In the genomic region with DNA sequence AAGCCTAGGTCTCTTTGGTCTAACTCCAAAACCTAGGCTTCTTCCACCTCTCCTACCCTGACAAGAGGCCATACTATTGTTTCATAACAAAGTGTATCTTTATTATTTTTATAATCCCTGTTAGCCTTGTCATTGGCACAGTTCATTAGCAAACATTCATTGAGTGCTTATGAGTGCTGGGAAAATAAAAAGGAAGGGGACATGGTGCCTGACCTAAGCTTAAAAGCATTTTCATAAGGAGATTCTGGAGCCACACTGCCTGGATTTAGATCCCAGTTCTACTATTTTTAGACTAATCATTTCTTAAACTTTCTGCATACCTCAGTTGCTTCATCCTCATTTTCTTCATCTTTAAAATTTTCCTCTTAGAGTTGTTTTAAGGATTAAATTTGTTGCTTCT, we compare ENCODE assay signal across 11 cellular contexts.
DNase-seq lines count a peak whose midpoint lies in the region; ATAC-seq and TF ChIP-seq lines count a peak whose summit lies in the region.
"Had no signal": no experiment of that assay in that cellular context is flagged by ENCODE, and none has a peak within 500 bp of the region (broad histone marks: within the 10 kb centered on the region; RNA-seq: fewer than 3 reads in every experiment).

No MANE protein-coding gene starts in this region.

- no peak for DNase-seq in activated T-cell treated with anti-CD3 and anti-CD28 coated beads, Interleukin-2, amount 50 U/mL, for 4 hours
- DNase-seq in activated T-cell treated with anti-CD3 and anti-CD28 coated beads for 4 hours = no peak
- no peak for DNase-seq in breast epithelium (ENCODE audit: low spot score in 2 of 2)
- DNase-seq in stimulated activated naive B cell treated with anti-CD40 and anti-IgM and Interleukin-4, amounts not matched to agents 10 μg/mL and 1 μg/mL and 100 μg/mL, for 72 hours = no peak
- DNase-seq in SK-N-DZ (ENCODE audit: low spot score) = no peak
- DNase-seq in MG63 = no peak
- DNase-seq: AML-193; NK-92 treated with Interleukin-12 subunit alpha and Interleukin-12 subunit beta, amount 100 ng/mL, for 24 hours had no signal

- no peaks in the 10 kb centered on the region for H3K36me3 ChIP-seq in breast epithelium
- no peaks in the 10 kb centered on the region for H3K36me3 ChIP-seq in MG63

- H3K27ac Mint-ChIP-seq in stimulated activated naive B cell treated with anti-CD40 and anti-IgM and Interleukin-4, amounts not matched to agents 10 μg/mL and 1 μg/mL and 100 μg/mL, for 72 hours = peak overlapping the region; percentile 97

- no peaks in the 10 kb centered on the region for H3K27me3 Mint-ChIP-seq in activated T-cell treated with anti-CD3 and anti-CD28 coated beads, Interleukin-2, amount 50 U/mL, for 4 hours (ENCODE audit: low read depth)
- no peaks in the 10 kb centered on the region for H3K27me3 Mint-ChIP-seq in stimulated activated naive B cell treated with anti-CD40 and anti-IgM and Interleukin-4, amounts not matched to agents 10 μg/mL and 1 μg/mL and 100 μg/mL, for 72 hours

- peaks cover 9 to 10% of the 10 kb centered on the region in 2 donors for H3K4me1 ChIP-seq in breast epithelium

- peaks cover 88% of the 10 kb centered on the region for H3K4me1 Mint-ChIP-seq in activated T-cell treated with anti-CD3 and anti-CD28 coated beads, Interleukin-2, amount 50 U/mL, for 4 hours (ENCODE audit: low read depth)
- peaks cover 52 to 83% of the 10 kb centered on the region in 2 donors for H3K4me1 Mint-ChIP-seq in stimulated activated naive B cell treated with anti-CD40 and anti-IgM and Interleukin-4, amounts not matched to agents 10 μg/mL and 1 μg/mL and 100 μg/mL, for 72 hours

- H3K9me3 ChIP-seq in breast epithelium = no peaks in the 10 kb centered on the region
- H3K9me3 ChIP-seq in MG63 = no peaks in the 10 kb centered on the region

- no peak for TF ChIP-seq CTCF in breast epithelium (IDR thresholded peaks at IDR 0.05)

- H3K4me3 Mint-ChIP-seq in activated T-cell treated with anti-CD3 and anti-CD28 coated beads, Interleukin-2, amount 50 U/mL, for 4 hours = peak overlapping the region; percentile 45
- H3K4me3 Mint-ChIP-seq in stimulated activated naive B cell treated with anti-CD40 and anti-IgM and Interleukin-4, amounts not matched to agents 10 μg/mL and 1 μg/mL and 100 μg/mL, for 72 hours = no peak overlapping the region
- H3K4me3 Mint-ChIP-seq: neural crest cell had no signal

- H3K9me3 Mint-ChIP-seq in activated T-cell treated with anti-CD3 and anti-CD28 coated beads, Interleukin-2, amount 50 U/mL, for 4 hours = no peaks in the 10 kb centered on the region
- H3K9me3 Mint-ChIP-seq in stimulated activated naive B cell treated with anti-CD40 and anti-IgM and Interleukin-4, amounts not matched to agents 10 μg/mL and 1 μg/mL and 100 μg/mL, for 72 hours = peaks cover 0 to under 1% of the 10 kb centered on the region in 2 donors
- H3K9me3 Mint-ChIP-seq: neural crest cell had no signal

- no peak for ATAC-seq in activated T-cell treated with anti-CD3 and anti-CD28 coated beads, Interleukin-2, amount 50 U/mL, for 4 hours
- ATAC-seq in HG03432 (IDR thresholded peaks at IDR 0.05; ENCODE audit: unreplicated experiment) (peak; percentile 1), GM19351 (IDR thresholded peaks at IDR 0.05; ENCODE audit: unreplicated experiment) (no peak)
- peak in 1 of 2 donors; percentile 0 for ATAC-seq in stimulated activated naive B cell treated with anti-CD40 and anti-IgM and Interleukin-4, amounts not matched to agents 10 μg/mL and 1 μg/mL and 100 μg/mL, for 72 hours (replicated peaks)

- intact Hi-C loops in breast epithelium (cut with DNase I; ENCODE audit: low total_unique reads) = no loop called here

- H3K27me3 ChIP-seq in breast epithelium = no peaks in the 10 kb centered on the region
- no peaks in the 10 kb centered on the region for H3K27me3 ChIP-seq in MG63

- no peaks in the 10 kb centered on the region for H3K36me3 Mint-ChIP-seq in activated T-cell treated with anti-CD3 and anti-CD28 coated beads, Interleukin-2, amount 50 U/mL, for 4 hours (ENCODE audit: insufficient read depth)
- no peaks in the 10 kb centered on the region for H3K36me3 Mint-ChIP-seq in stimulated activated naive B cell treated with anti-CD40 and anti-IgM and Interleukin-4, amounts not matched to agents 10 μg/mL and 1 μg/mL and 100 μg/mL, for 72 hours

- H3K4me3 ChIP-seq in breast epithelium (no peak overlapping the region), MG63 (no peak overlapping the region)

- TF ChIP-seq POLR2A in breast epithelium (IDR thresholded peaks at IDR 0.05) = no peak

- H3K27ac ChIP-seq in breast epithelium = peak overlapping the region; percentile 71 to 72
